ENCODE assay signal across 1 cellular context in genomic region chr1:27343639-27344025, GRCh38.
TF ChIP-seq lines count a peak whose summit lies in the region.

No MANE protein-coding gene starts in this region.

TF ChIP-seq in HepG2, 621 proteins besides CTCF, POLR2A, EP300 and RAD21:
- TF ChIP-seq ZFAT (CRISPR knock-in tag; conservative IDR thresholded peaks at IDR 0.05) (no peak), RORA (CRISPR knock-in tag; IDR thresholded peaks at IDR 0.05) (no peak), GATAD1 (CRISPR knock-in tag; IDR thresholded peaks at IDR 0.05) (no peak), FOXA3 (CRISPR knock-in tag; IDR thresholded peaks at IDR 0.05) (no peak), CHCHD3 (CRISPR knock-in tag; IDR thresholded peaks at IDR 0.05) (no peak), ETV5 (CRISPR knock-in tag; IDR thresholded peaks at IDR 0.05; ENCODE audit: borderline replicate concordance) (no peak), ELK4 (CRISPR knock-in tag; IDR thresholded peaks at IDR 0.05; ENCODE audit: borderline replicate concordance) (no peak)
- TF ChIP-seq, protein P1, sequence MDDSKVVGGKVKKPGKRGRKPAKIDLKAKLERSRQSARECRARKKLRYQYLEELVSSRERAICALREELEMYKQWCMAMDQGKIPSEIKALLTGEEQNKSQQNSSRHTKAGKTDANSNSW (CRISPR knock-in tag; IDR thresholded peaks at IDR 0.05; ENCODE audit: borderline replicate concordance), result no peak
